ENCODE assay signal across 10 cellular contexts in genomic region chr4:41963105-41963504, GRCh38. TPM values are rescaled to one million over a fixed set of nuclear protein-coding genes. Genes with fewer than 3 reads are reported as not detected.
DNase-seq lines count a peak whose midpoint lies in the region; ATAC-seq and TF ChIP-seq lines count a peak whose summit lies in the region.
"Had no signal": no experiment of that assay in that cellular context is flagged by ENCODE, and none has a peak within 500 bp of the region (broad histone marks: within the 10 kb centered on the region; RNA-seq: fewer than 3 reads in every experiment).

No MANE protein-coding gene starts in this region.

- H4K20me1 ChIP-seq in osteoblast (ENCODE audit: insufficient read depth, low read length) = no peaks in the 10 kb centered on the region
- H4K20me1 ChIP-seq: BLaER1 had no signal

- H3K4me1 Mint-ChIP-seq in activated CD4-positive, alpha-beta T cell treated with anti-CD3 and anti-CD28 coated beads, Interleukin-2, amount 10 ng/mL, durations not matched to agents 24 days and 14 days = no peaks in the 10 kb centered on the region

- H3K36me3 ChIP-seq in osteoblast (ENCODE audit: insufficient read depth, low read length) = no peaks in the 10 kb centered on the region
- H3K36me3 ChIP-seq: BLaER1 had no signal

- no peak overlapping the region for H3K27ac Mint-ChIP-seq in activated CD4-positive, alpha-beta T cell treated with anti-CD3 and anti-CD28 coated beads, Interleukin-2, amount 10 ng/mL, durations not matched to agents 24 days and 14 days

- peaks cover 1% of the 10 kb centered on the region for H3K9me3 Mint-ChIP-seq in activated CD4-positive, alpha-beta T cell treated with anti-CD3 and anti-CD28 coated beads, Interleukin-2, amount 10 ng/mL, durations not matched to agents 24 days and 14 days

- TF ChIP-seq CTCF in LNCAP (IDR thresholded peaks at IDR 0.05) = peak; percentile 65
- TF ChIP-seq CTCF in osteoblast (IDR thresholded peaks at IDR 0.05; ENCODE audit: extremely low read depth, low read depth, low read length) = peak; percentile 41

- DNase-seq in NCI-H2196 (lab: John Stamatoyannopoulos, UW; ENCODE audit: unreplicated experiment) = peak; percentile 22
- DNase-seq in NCI-H2196 treated with DMSO at 0.1 percent for 48 hours (lab: John Stamatoyannopoulos, UW; ENCODE audit: unreplicated experiment) = no peak
- peak; percentile 9 for DNase-seq in cerebellar cortex (ENCODE audit: low spot score)
- DNase-seq in osteoblast (ENCODE audit: insufficient read length, low spot score, missing footprints) = peak; percentile 31
- no peak for DNase-seq in left colon
- DNase-seq in activated CD4-positive, alpha-beta T cell treated with anti-CD3 and anti-CD28 coated beads, Interleukin-2, amount 10 ng/mL, durations not matched to agents 24 days and 14 days = no peak
- DNase-seq: activated naive CD4-positive, alpha-beta T cell treated with Interleukin-2 at 50 U/mL for 16 hours had no signal

- H3K4me3 Mint-ChIP-seq in activated CD4-positive, alpha-beta T cell treated with anti-CD3 and anti-CD28 coated beads, Interleukin-2, amount 10 ng/mL, durations not matched to agents 24 days and 14 days = no peak overlapping the region

- peaks cover 5% of the 10 kb centered on the region for H3K36me3 Mint-ChIP-seq in activated CD4-positive, alpha-beta T cell treated with anti-CD3 and anti-CD28 coated beads, Interleukin-2, amount 10 ng/mL, durations not matched to agents 24 days and 14 days (ENCODE audit: low read depth)

- H2AFZ ChIP-seq in osteoblast (ENCODE audit: low read length) = no peak overlapping the region

- ATAC-seq in left colon (no peak), GM19452 (IDR thresholded peaks at IDR 0.05; ENCODE audit: unreplicated experiment) (no peak)

- no peaks in the 10 kb centered on the region for H3K9me3 ChIP-seq in osteoblast (ENCODE audit: low read depth, low read length)

- H3K4me1 ChIP-seq in osteoblast (ENCODE audit: insufficient read depth, low read length) = no peaks in the 10 kb centered on the region
- H3K4me1 ChIP-seq: BLaER1 had no signal

- no peak overlapping the region for H3K4me2 ChIP-seq in osteoblast (ENCODE audit: insufficient read depth, low read length)
- H3K4me2 ChIP-seq: BLaER1 had no signal

- no peaks in the 10 kb centered on the region for H3K79me2 ChIP-seq in osteoblast (ENCODE audit: insufficient read depth, low read length)

- no peaks in the 10 kb centered on the region for H3K27me3 ChIP-seq in osteoblast (ENCODE audit: insufficient read depth, low read length)
- H3K27me3 ChIP-seq: BLaER1 had no signal

- no peak overlapping the region for H3K4me3 ChIP-seq in osteoblast (ENCODE audit: insufficient read depth, low read length)
- H3K4me3 ChIP-seq: BLaER1 had no signal

- H3K27ac ChIP-seq in osteoblast (ENCODE audit: low read depth, low read length) = no peak overlapping the region
- H3K27ac ChIP-seq: BLaER1 had no signal

- no peaks in the 10 kb centered on the region for H3K27me3 Mint-ChIP-seq in activated CD4-positive, alpha-beta T cell treated with anti-CD3 and anti-CD28 coated beads, Interleukin-2, amount 10 ng/mL, durations not matched to agents 24 days and 14 days

- intact Hi-C loops in left colon (cut with DNase I, micrococcal nuclease) = no loop called here
- intact Hi-C loops in activated CD4-positive, alpha-beta T cell treated with anti-CD3 and anti-CD28 coated beads, Interleukin-2, amount 10 ng/mL, durations not matched to agents 24 days and 14 days (cut with micrococcal nuclease) = no loop called here

RNA-seq across cellular contexts. Expression of gene DCAF4L1, which starts 18.5 kb away (rescaled TPM):
- total RNA-seq in osteoblast = under 0.01 TPM in 2 replicates
- total RNA-seq in left colon = under 1 TPM; 0.06 to 0.12 TPM
- total RNA-seq in activated CD4-positive, alpha-beta T cell treated with anti-CD3 and anti-CD28 coated beads, Interleukin-2, amount 10 ng/mL, durations not matched to agents 24 days and 14 days = 0.19 and 0.21 TPM in 2 replicates

RNA-seq across cellular contexts. Expression of gene SLC30A9, which starts 27.2 kb away (rescaled TPM):
- 58.3 and 58.6 TPM in 2 replicates for total RNA-seq in osteoblast
- 10 to 100 TPM; 69.4 to 74.5 TPM for total RNA-seq in left colon
- 44.7 and 46.9 TPM in 2 replicates for total RNA-seq in activated CD4-positive, alpha-beta T cell treated with anti-CD3 and anti-CD28 coated beads, Interleukin-2, amount 10 ng/mL, durations not matched to agents 24 days and 14 days

RNA-seq across cellular contexts. Expression of gene TMEM33, which starts 27.9 kb away (rescaled TPM):
- total RNA-seq in osteoblast = 39.5 and 49.2 TPM in 2 replicates
- 10 to 100 TPM; 74.5 to 76.3 TPM for total RNA-seq in left colon
- 97.6 and 102 TPM in 2 replicates for total RNA-seq in activated CD4-positive, alpha-beta T cell treated with anti-CD3 and anti-CD28 coated beads, Interleukin-2, amount 10 ng/mL, durations not matched to agents 24 days and 14 days

Comparison
In these comparisons a context has a peak if more than half of its experiments do, and no peak if none do; other contexts are left out.
1. DNase-seq: peak in NCI-H2196 (single experiment), cerebellar cortex (single experiment) and osteoblast (single experiment); none in NCI-H2196 treated with DMSO at 0.1 percent for 48 hours (single experiment), left colon (0 of 2) and activated CD4-positive, alpha-beta T cell treated with anti-CD3 and anti-CD28 coated beads, Interleukin-2, amount 10 ng/mL, durations not matched to agents 24 days and 14 days (single experiment).